ENCODE assay signal across 8 cellular contexts in genomic region chr11:64250875-64251721, GRCh38. TPM values are rescaled to one million over a fixed set of nuclear protein-coding genes. Genes with fewer than 3 reads are reported as not detected.
A peak's percentile ranks its signal among the peaks of the same experiment; 100 is the strongest.
DNase-seq lines count a peak whose midpoint lies in the region; ATAC-seq, FAIRE-seq and TF ChIP-seq lines count a peak whose summit lies in the region.

Gene PLCB3, plus strand, starts transcription at chr11:64251530. Its CDS starts 120 bp downstream, at chr11:64251650.

- intact Hi-C loops in HepG2 (cut with micrococcal nuclease; ENCODE audit: unreplicated experiment) = loop anchor here (2.0 kb wide), 2 partner anchors 18 to 60 kb away; no protein-coding TSS in a partner anchor

- FAIRE-seq in HepG2 (lab: Jason Lieb, UNC) = no peak

- TF ChIP-seq RAD21 in HepG2 (CRISPR knock-in tag; IDR thresholded peaks at IDR 0.05) = peak; percentile 48; the same call in 1 of the 2 replicates

- ATAC-seq in HepG2 (peak; percentile 39), GM18520 (IDR thresholded peaks at IDR 0.05; ENCODE audit: unreplicated experiment) (no peak)

- CTCF ChIA-PET in HepG2 (lab: Yijun Ruan, JAX; ENCODE audit: low intra/inter-chr PET ratio, low total read pairs) = no interaction called here

- BruUV-seq in HepG2 (replicated peaks; lab: Mats Ljungman, UMichigan) = no TSS peak

- peak; percentile 69 for TF ChIP-seq CTCF in HepG2 (CRISPR knock-in tag; IDR thresholded peaks at IDR 0.05)

- H3K79me2 ChIP-seq in HepG2 (ENCODE audit: insufficient read depth, low read length) = peaks cover 11% of the 10 kb centered on the region

- H3K9me3 ChIP-seq in BLaER1 treated with 17β-estradiol and CSF1 and Interleukin-3, amounts not matched to agents 10 nM and 100 nM (replicated peaks in 1 of 11) = no peaks in the 10 kb centered on the region
- no peaks in the 10 kb centered on the region for H3K9me3 ChIP-seq in HepG2 (ENCODE audit: low read length)

- peak within 1 kb of the TSS; percentile 71 to 96 (median 90) for H3K4me3 ChIP-seq in BLaER1 treated with 17β-estradiol and CSF1 and Interleukin-3, amounts not matched to agents 10 nM and 100 nM
- H3K4me3 ChIP-seq in HepG2 (replicated peaks in 1 of 3; ENCODE audit: insufficient read depth in 1 of 3, low read depth in 2 of 3, low read length in 3 of 3) = peak within 1 kb of the TSS; percentile 68 to 88 (median 83)

- 0% methylated on average over 6 of the region's 79 CpGs for WGBS in HepG2 (ENCODE audit: low lambda C conversion rate)

- in situ Hi-C loops in HepG2 (cut with HindIII; ENCODE audit: extremely low pct_ligation_motif_present, low pct_unique_long_range_greater_than_20kb) = no loop called here

- no peak within 1 kb of the TSS for H2AFZ ChIP-seq in HepG2 (ENCODE audit: low read length)

- H4K20me1 ChIP-seq in BLaER1 treated with 17β-estradiol and CSF1 and Interleukin-3, amounts not matched to agents 10 nM and 100 nM = peaks cover 17 to 37% (median 25%) of the 10 kb centered on the region in 11 experiments; a peak in 19 of 22 replicates
- H4K20me1 ChIP-seq in HepG2 (ENCODE audit: insufficient read depth, low read length) = no peaks in the 10 kb centered on the region

- no peaks in the 10 kb centered on the region for H3K27me3 ChIP-seq in BLaER1 treated with 17β-estradiol and CSF1 and Interleukin-3, amounts not matched to agents 10 nM and 100 nM
- H3K27me3 ChIP-seq in HepG2 (ENCODE audit: control insufficient read depth in 1 of 2, insufficient read depth in 2 of 2, low read length in 2 of 2) = no peaks in the 10 kb centered on the region; a peak in 1 of 5 replicates

- DNase-seq in LHCN-M2 (ENCODE audit: low read depth) (no peak), dedifferentiated amniotic fluid mesenchymal stem cell (ENCODE audit: extremely low spot score) (peak; percentile 31), HepG2 (ENCODE audit: low spot score) (no peak)
- DNase-seq in activated CD4-positive, CD25-positive, alpha-beta regulatory T cell treated with anti-CD3 and anti-CD28 coated beads, Interleukin-2, amount 50 U/mL, for 16 hours (ENCODE audit: low read depth, low spot score) = peak; percentile 50
- peak in 2 of 3 donors; percentile 57 to 60 for DNase-seq in stimulated activated CD4-positive, alpha-beta T cell treated with anti-CD3 and anti-CD28 coated beads, TNF-alpha, amount 100 ng/mL, for 1 hour (ENCODE audit: low read depth in 3 of 3, low spot score in 1 of 3)

- peak within 1 kb of the TSS; percentile 92 to 100 (median 99) for H3K4me2 ChIP-seq in BLaER1 treated with 17β-estradiol and CSF1 and Interleukin-3, amounts not matched to agents 10 nM and 100 nM
- peak within 1 kb of the TSS; percentile 100 for H3K4me2 ChIP-seq in HepG2 (ENCODE audit: low read depth, low read length)

- H3K4me1 ChIP-seq in BLaER1 treated with 17β-estradiol and CSF1 and Interleukin-3, amounts not matched to agents 10 nM and 100 nM = peaks cover 46 to 72% (median 68%) of the 10 kb centered on the region in 10 experiments
- peaks cover 51% of the 10 kb centered on the region for H3K4me1 ChIP-seq in HepG2 (ENCODE audit: insufficient read depth, low read length)

- peaks cover 19 to 26% (median 21%) of the 10 kb centered on the region in 11 experiments for H3K36me3 ChIP-seq in BLaER1 treated with 17β-estradiol and CSF1 and Interleukin-3, amounts not matched to agents 10 nM and 100 nM
- 0 out of 5 replicates have a peak, but pooled peaks cover 1 to 6% of the 10 kb centered on the region in 2 experiments for H3K36me3 ChIP-seq in HepG2 (replicated peaks in 1 of 2; ENCODE audit: control insufficient read depth in 1 of 2, insufficient read depth in 2 of 2, low read length in 2 of 2)

- TF ChIP-seq EP300 in HepG2 (IDR thresholded peaks at IDR 0.05; ENCODE audit: low read depth in 2 of 2, low read length in 2 of 2) = no peak
- TF ChIP-seq EP300 in HepG2 (CRISPR knock-in tag; IDR thresholded peaks at IDR 0.05; ENCODE audit: borderline replicate concordance) = no peak

- peak within 1 kb of the TSS; percentile 75 to 95 (median 85) for H3K9ac ChIP-seq in BLaER1 treated with 17β-estradiol and CSF1 and Interleukin-3, amounts not matched to agents 10 nM and 100 nM
- peak within 1 kb of the TSS; percentile 70 for H3K9ac ChIP-seq in HepG2 (ENCODE audit: insufficient read depth, low read depth, low read length)

- POLR2A ChIA-PET in HepG2 (lab: Yijun Ruan, JAX) = interaction anchor here (0.9 to 2.1 kb wide), 10 partner anchors 10 to 70 kb away, joined by 3 to 14 read pairs (median 6); partner anchors contain the start of genes ESRRA, FKBP2 and PRDX5

- TF ChIP-seq POLR2A in GM19099 (IDR thresholded peaks at IDR 0.05; ENCODE audit: extremely low read depth, insufficient read length, low read depth) = peak; percentile 48
- TF ChIP-seq POLR2A in HepG2 (IDR thresholded peaks at IDR 0.05; ENCODE audit: insufficient read depth in 1 of 2, low read depth in 2 of 2, low read length in 2 of 2) = no peak

- peak within 1 kb of the TSS; percentile 23 to 95 (median 71); a peak in 21 of 22 replicates for H3K27ac ChIP-seq in BLaER1 treated with 17β-estradiol and CSF1 and Interleukin-3, amounts not matched to agents 10 nM and 100 nM
- no peak within 1 kb of the TSS for H3K27ac ChIP-seq in HepG2 (ENCODE audit: extremely low read length, insufficient read depth, low read length)

TF ChIP-seq in HepG2, 621 proteins besides CTCF, POLR2A, EP300 and RAD21 (continues in another document):
- TF ChIP-seq PATZ1 (CRISPR knock-in tag; IDR thresholded peaks at IDR 0.05) = peak; percentile 51; the same call in 1 of the 2 replicates

RNA-seq across cellular contexts. Expression of gene PLCB3, which starts in this region (rescaled TPM):
- total RNA-seq in LHCN-M2 (2014; rRNA removed) (92.5 and 100 TPM in 2 replicates), HepG2 (2016; rRNA removed; fragmentation: Illumina TruSeq; extraction: Trizol) (11.0 and 13.8 TPM in 2 replicates)
- polyA plus RNA-seq in LHCN-M2 (2012) = 53.6 TPM
- 1.0 and 1.3 TPM in 2 replicates for total RNA-seq in HepG2 (2016; cell fraction: cytosol; rRNA removed; fragmentation: Illumina TruSeq; extraction: Trizol; ENCODE audit: low read depth)
- 8.3 and 13.7 TPM in 2 replicates for total RNA-seq in HepG2 (2016; cell fraction: insoluble cytoplasmic fraction; rRNA removed; fragmentation: Illumina TruSeq; extraction: Trizol)
- 4.1 and 4.8 TPM in 2 replicates for total RNA-seq in HepG2 (2016; cell fraction: membrane; rRNA removed; fragmentation: Illumina TruSeq; extraction: Trizol)
- 10.2 and 12.9 TPM in 2 replicates for total RNA-seq in HepG2 (2016; cell fraction: nucleus; rRNA removed; fragmentation: Illumina TruSeq; extraction: Trizol)
- polyA plus RNA-seq in HepG2 (2011; rRNA removed) = 7.5 and 9.0 TPM in 2 replicates
- polyA plus RNA-seq in HepG2 (2011; cell fraction: cytosol; rRNA removed) = 4.0 and 5.1 TPM in 2 replicates
- polyA plus RNA-seq in HepG2 (2011; cell fraction: nucleus; rRNA removed) = 41.8 and 57.9 TPM in 2 replicates
- 4.3 TPM in 2 replicates for polyA plus RNA-seq in HepG2 (2012)
- polyA plus RNA-seq in HepG2 (2016; cell fraction: cytosol; fragmentation: Illumina TruSeq; extraction: Trizol; ENCODE audit: low read depth) = 0.59 and 0.66 TPM in 2 replicates
- 7.0 and 8.7 TPM in 2 replicates for polyA plus RNA-seq in HepG2 (2016; cell fraction: insoluble cytoplasmic fraction; fragmentation: Illumina TruSeq; extraction: Trizol; ENCODE audit: low read depth)
- polyA plus RNA-seq in HepG2 (2016; cell fraction: membrane; fragmentation: Illumina TruSeq; extraction: Trizol; ENCODE audit: low read depth) = 1.6 and 1.9 TPM in 2 replicates
- polyA plus RNA-seq in HepG2 (2016; cell fraction: nucleus; fragmentation: Illumina TruSeq; extraction: Trizol; ENCODE audit: insufficient read depth, low read depth) = 30.9 and 31.3 TPM in 2 replicates
- 16.2 and 72.0 TPM in 2 replicates for polyA minus RNA-seq in HepG2 (2011; rRNA and poly(A)+ RNA removed; ENCODE audit: low replicate concordance)
- 6.0 and 9.0 TPM in 2 replicates for polyA minus RNA-seq in HepG2 (2011; cell fraction: cytosol; rRNA and poly(A)+ RNA removed)
- polyA minus RNA-seq in HepG2 (2011; cell fraction: nucleus; rRNA and poly(A)+ RNA removed) = 7.6 and 9.8 TPM in 2 replicates

Comparison
In these comparisons a context has a peak if more than half of its experiments do, and no peak if none do; other contexts are left out.
1. DNase-seq: peak in activated CD4-positive, CD25-positive, alpha-beta regulatory T cell treated with anti-CD3 and anti-CD28 coated beads, Interleukin-2, amount 50 U/mL, for 16 hours (single experiment), dedifferentiated amniotic fluid mesenchymal stem cell (single experiment) and stimulated activated CD4-positive, alpha-beta T cell treated with anti-CD3 and anti-CD28 coated beads, TNF-alpha, amount 100 ng/mL, for 1 hour (2 of 3); none in LHCN-M2 (single experiment) and HepG2 (single experiment).